In genomic region chr3:14455571-14456317, GRCh38 we compare ENCODE assay signal across 20 cellular contexts. TPM values are rescaled to one million over a fixed set of nuclear protein-coding genes. Genes with fewer than 3 reads are reported as not detected.
DNase-seq lines count a peak whose midpoint lies in the region; ATAC-seq, FAIRE-seq and TF ChIP-seq lines count a peak whose summit lies in the region.
"Had no signal": no experiment of that assay in that cellular context is flagged by ENCODE, and none has a peak within 500 bp of the region (broad histone marks: within the 10 kb centered on the region; RNA-seq: fewer than 3 reads in every experiment).

No MANE protein-coding gene starts in this region.

- no peak overlapping the region for H3K4me2 ChIP-seq in MM.1S (ENCODE audit: low read depth, low read length)

- peaks cover 9% of the 10 kb centered on the region for H3K36me3 ChIP-seq in CD8-positive, alpha-beta T cell (ENCODE audit: insufficient read depth, low read length)
- H3K36me3 ChIP-seq in body of pancreas (replicated peaks in 1 of 2; ENCODE audit: insufficient read depth in 1 of 2, low read depth in 2 of 2): no peaks in the 10 kb centered on the region
- no peaks in the 10 kb centered on the region for H3K36me3 ChIP-seq in pancreas
- no peaks in the 10 kb centered on the region for H3K36me3 ChIP-seq in MM.1S (replicated peaks; ENCODE audit: insufficient read depth, low read length)
- H3K36me3 ChIP-seq: breast epithelium had no signal

- no peak overlapping the region for H3K4me3 Mint-ChIP-seq in CD8-positive, alpha-beta T cell
- H3K4me3 Mint-ChIP-seq: activated CD4-positive, alpha-beta T cell treated with anti-CD3 and anti-CD28 coated beads for 36 hours; activated naive CD8-positive, alpha-beta T cell; H9; stimulated activated naive CD8-positive, alpha-beta T cell treated with anti-CD3 and anti-CD28 coated beads, Interleukin-15, amount 100 ng/mL, for 72 hours had no signal

- no peak for TF ChIP-seq POLR2A in body of pancreas (IDR thresholded peaks at IDR 0.05)

- H3K27me3 ChIP-seq in CD8-positive, alpha-beta T cell (ENCODE audit: insufficient read depth, low read length): no peaks in the 10 kb centered on the region
- no peaks in the 10 kb centered on the region for H3K27me3 ChIP-seq in body of pancreas
- H3K27me3 ChIP-seq in pancreas: no peaks in the 10 kb centered on the region
- no peaks in the 10 kb centered on the region for H3K27me3 ChIP-seq in MM.1S (replicated peaks; ENCODE audit: insufficient read depth, low read length)
- H3K27me3 ChIP-seq: breast epithelium had no signal

- H4K20me1 ChIP-seq in MM.1S (ENCODE audit: insufficient read depth, low read length): no peaks in the 10 kb centered on the region

- FAIRE-seq in pancreas (lab: Jason Lieb, UNC): no peak
- FAIRE-seq: D721Med, frontal cortex, GM19239 had no signal

- H3K79me2 ChIP-seq in MM.1S (ENCODE audit: low read length): no peaks in the 10 kb centered on the region

- H3K4me3 ChIP-seq in CD8-positive, alpha-beta T cell (ENCODE audit: low read depth, low read length): no peak overlapping the region
- H3K4me3 ChIP-seq in body of pancreas (no peak overlapping the region), pancreas (no peak overlapping the region), MM.1S (ENCODE audit: low read length) (no peak overlapping the region)
- H3K4me3 ChIP-seq: breast epithelium had no signal

- H3K9me3 Mint-ChIP-seq in CD8-positive, alpha-beta T cell: no peaks in the 10 kb centered on the region
- H3K9me3 Mint-ChIP-seq: H9; stimulated activated naive CD8-positive, alpha-beta T cell treated with anti-CD3 and anti-CD28 coated beads, Interleukin-15, amount 100 ng/mL, for 72 hours had no signal

- no peak overlapping the region for H3K27ac ChIP-seq in CD8-positive, alpha-beta T cell (ENCODE audit: low read depth, low read length)
- H3K27ac ChIP-seq in body of pancreas: peak overlapping the region in 2 of 4 donors; percentile 32 to 43
- H3K27ac ChIP-seq in pancreas: no peak overlapping the region
- no peak overlapping the region for H3K27ac ChIP-seq in MM.1S (ENCODE audit: low read length)
- H3K27ac ChIP-seq: breast epithelium had no signal

- H2AFZ ChIP-seq in MM.1S (ENCODE audit: low read length): no peak overlapping the region

- peak overlapping the region; percentile 13 for H3K27ac Mint-ChIP-seq in CD8-positive, alpha-beta T cell
- H3K27ac Mint-ChIP-seq: activated CD4-positive, alpha-beta T cell treated with anti-CD3 and anti-CD28 coated beads for 36 hours; activated naive CD8-positive, alpha-beta T cell had no signal

- POLR2A ChIA-PET in CD8-positive, alpha-beta T cell (lab: Charles Lee): no interaction called here

- H3K9me2 ChIP-seq in MM.1S (replicated peaks; ENCODE audit: insufficient read depth, low read length): no peaks in the 10 kb centered on the region

- no peaks in the 10 kb centered on the region for H3F3A ChIP-seq in MM.1S (ENCODE audit: insufficient read depth, low read length)

- no peaks in the 10 kb centered on the region for H3K9me3 ChIP-seq in CD8-positive, alpha-beta T cell (ENCODE audit: low read length)
- no peaks in the 10 kb centered on the region for H3K9me3 ChIP-seq in body of pancreas
- no peaks in the 10 kb centered on the region for H3K9me3 ChIP-seq in pancreas
- H3K9me3 ChIP-seq in MM.1S (replicated peaks; ENCODE audit: insufficient read depth, low read length): no peaks in the 10 kb centered on the region
- H3K9me3 ChIP-seq: breast epithelium had no signal

- no peak for ATAC-seq in CD8-positive, alpha-beta T cell
- no peak for ATAC-seq in body of pancreas
- ATAC-seq in pancreas: peak in 2 of 4 donors; percentile 14 to 17
- ATAC-seq: activated CD4-positive, alpha-beta T cell treated with anti-CD3 and anti-CD28 coated beads for 36 hours; left colon; sciatic nerve; stimulated activated naive CD8-positive, alpha-beta T cell treated with anti-CD3 and anti-CD28 coated beads, Interleukin-15, amount 100 ng/mL, for 72 hours had no signal

- no peaks in the 10 kb centered on the region for H3K4me1 ChIP-seq in CD8-positive, alpha-beta T cell (ENCODE audit: insufficient read depth, low read length)
- H3K4me1 ChIP-seq in body of pancreas (peaks cover 72% of the 10 kb centered on the region), pancreas (peaks cover 0 to 38% (median 9%) of the 10 kb centered on the region in 3 donors), MM.1S (ENCODE audit: low read length) (no peaks in the 10 kb centered on the region)

- peaks cover 80% of the 10 kb centered on the region for H3K36me3 Mint-ChIP-seq in CD8-positive, alpha-beta T cell

- intact Hi-C loops in CD8-positive, alpha-beta T cell (cut with DNase I, micrococcal nuclease): no loop called here
- intact Hi-C loops in body of pancreas (cut with DNase I) (no loop called here), pancreas (cut with DNase I) (no loop called here), posterior vena cava (cut with DNase I) (loop anchor here in 1 of 2 donors (5.0 kb wide), 1 partner anchor 53 kb away; the partner anchor contains the start of gene SLC6A6)

- H3K27me3 Mint-ChIP-seq in CD8-positive, alpha-beta T cell (ENCODE audit: low read depth): no peaks in the 10 kb centered on the region
- H3K27me3 Mint-ChIP-seq: activated CD4-positive, alpha-beta T cell treated with anti-CD3 and anti-CD28 coated beads for 36 hours; activated naive CD8-positive, alpha-beta T cell; stimulated activated naive CD8-positive, alpha-beta T cell treated with anti-CD3 and anti-CD28 coated beads, Interleukin-15, amount 100 ng/mL, for 72 hours had no signal

- no peak for DNase-seq in CD8-positive, alpha-beta T cell
- DNase-seq in NCI-H2029 (lab: John Stamatoyannopoulos, UW) (peak; percentile 97), body of pancreas (peak; percentile 47 to 74 (median 70)), pancreas (peak in 5 of 6 donors; percentile 52 to 80 (median 72)), MM.1S (no peak), RKO (ENCODE audit: low spot score) (no peak), GF-D8 (lab: John Stamatoyannopoulos, UW) (no peak), posterior vena cava (ENCODE audit: low spot score) (no peak)
- DNase-seq: activated CD4-positive, alpha-beta T cell treated with anti-CD3 and anti-CD28 coated beads for 36 hours; dermis blood vessel endothelial cell; H9; left colon; NCI-H526; stimulated activated naive CD8-positive, alpha-beta T cell treated with anti-CD3 and anti-CD28 coated beads, Interleukin-15, amount 100 ng/mL, for 72 hours had no signal

- no peak overlapping the region for H3K9ac ChIP-seq in MM.1S (ENCODE audit: low read length)

- no peak for TF ChIP-seq CTCF in CD8-positive, alpha-beta T cell (IDR thresholded peaks at IDR 0.05)
- TF ChIP-seq CTCF in body of pancreas (IDR thresholded peaks at IDR 0.05) (no peak), pancreas (IDR thresholded peaks at IDR 0.05) (no peak), MM.1S (IDR thresholded peaks at IDR 0.05; ENCODE audit: low read length) (no peak)

- 54 to 62% methylated on average over 5 to 6 of the region's 6 CpGs for WGBS in body of pancreas, 2 donors
- 46 to 47% methylated on average over 6 of the region's 6 CpGs for WGBS in pancreas, 2 donors

- H3K4me1 Mint-ChIP-seq in CD8-positive, alpha-beta T cell (ENCODE audit: low read depth): no peaks in the 10 kb centered on the region

- CTCF ChIA-PET in CD8-positive, alpha-beta T cell (lab: Charles Lee): interaction anchor here (1.1 to 4.6 kb wide), 5 partner anchors 11 to 252 kb away, joined by 3 to 31 read pairs (median 6); partner anchors contain the start of gene SLC6A6

RNA-seq across cellular contexts. Expression of gene SLC6A6, which starts 53.3 kb away (rescaled TPM):
- total RNA-seq in CD8-positive, alpha-beta T cell: 10 to 100 TPM; 25.8 to 30.9 TPM
- 1 to 10 TPM; 4.9 to 5.7 TPM for total RNA-seq in body of pancreas
- total RNA-seq in pancreas: 10 to 100 TPM in 2 of 6 donors, 1 to 10 TPM in 4; 2.1 to 11.6 (median 3.4) TPM
- 1 to 10 TPM; 2.4 to 6.1 TPM for polyA plus RNA-seq in pancreas
- 10 to 100 TPM; 13.3 to 23.6 TPM for total RNA-seq in posterior vena cava

Comparison
In these comparisons a context has a peak if more than half of its experiments do, and no peak if none do; other contexts are left out.
1. DNase-seq: peak in NCI-H2029 (single experiment), body of pancreas (4 of 4) and pancreas (5 of 6); none in CD8-positive, alpha-beta T cell (0 of 7), MM.1S (single experiment), RKO (single experiment), GF-D8 (single experiment) and posterior vena cava (single experiment).